Comparison of ENCODE assay signal across 22 cellular contexts in the genomic region with DNA sequence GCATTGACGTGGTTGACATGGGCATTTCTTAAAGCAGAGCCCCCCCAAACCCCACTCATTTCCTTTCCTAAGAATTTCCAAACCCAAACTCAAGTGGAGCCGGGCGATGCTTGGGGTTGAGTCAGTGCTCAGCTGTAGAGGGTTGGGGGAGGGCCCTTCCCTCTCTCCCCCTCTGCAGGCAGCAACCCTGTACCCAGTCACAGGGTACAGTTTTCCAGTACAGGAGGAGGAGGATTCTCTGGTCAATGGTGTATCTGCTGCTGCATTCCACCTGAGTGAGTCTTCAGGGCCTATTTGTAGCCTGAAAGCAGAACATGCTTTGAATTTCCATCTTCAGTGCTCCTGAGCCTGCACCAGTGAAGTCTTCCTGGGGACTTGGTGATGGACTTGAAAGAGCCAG. TPM values are rescaled to one million over a fixed set of nuclear protein-coding genes. Genes with fewer than 3 reads are reported as not detected.
A peak's percentile ranks its signal among the peaks of the same experiment; 100 is the strongest.
DNase-seq lines count a peak whose midpoint lies in the region; ATAC-seq, FAIRE-seq and TF ChIP-seq lines count a peak whose summit lies in the region.
"Had no signal": no experiment of that assay in that cellular context is flagged by ENCODE, and none has a peak within 500 bp of the region (broad histone marks: within the 10 kb centered on the region; RNA-seq: fewer than 3 reads in every experiment).

No MANE protein-coding gene starts in this region.

- TF ChIP-seq EP300 in gastroesophageal sphincter (IDR thresholded peaks at IDR 0.05), result no peak

- peaks cover 0 to 29% of the 10 kb centered on the region in 2 donors for H3K36me3 ChIP-seq in gastroesophageal sphincter
- peaks cover 0 to 16% of the 10 kb centered on the region in 2 donors for H3K36me3 ChIP-seq in psoas muscle (ENCODE audit: insufficient read depth in 1 of 2, low read depth in 1 of 2)

- DNase-seq in GM03348 (ENCODE audit: low spot score) (peak; percentile 18), RCC 7860 (ENCODE audit: low spot score) (peak; percentile 59), psoas muscle (peak; percentile 37 to 70), SIG-M5 (lab: John Stamatoyannopoulos, UW) (no peak), NCI-H1105 treated with DMSO at 0.1 percent for 48 hours (lab: John Stamatoyannopoulos, UW) (no peak)
- DNase-seq in stimulated activated CD4-positive, alpha-beta T cell treated with anti-CD3 and anti-CD28 coated beads, Interleukin-1b, Interleukin-23, amount 100 ng/mL, for 48 hours, result no peak
- DNase-seq: activated CD4-positive, alpha-beta T cell treated with anti-CD3 and anti-CD28 coated beads, Interleukin-2, amount 10 ng/mL, durations not matched to agents 7 days and 5 days; activated CD8-positive, alpha-beta memory T cell treated with anti-CD3 and anti-CD28 coated beads, Interleukin-2, amount 50 U/mL, for 48 hours; activated gamma-delta T cell treated with Interleukin-2 at 50 U/mL for 16 hours; Calu3; cortex of kidney; GDM1; NCI-H2081 treated with DMSO at 0.1 percent for 48 hours; NCI-H524 treated with DMSO at 0.1 percent for 48 hours; occipital lobe; OCI-M1; stimulated activated CD4-positive, alpha-beta T cell treated with anti-CD3 and anti-CD28 coated beads, Interleukin-4, amount 100 ng/mL, for 1 hour had no signal

- H3K27ac ChIP-seq in gastroesophageal sphincter, result peak overlapping the region in 3 of 4 donors; percentile 14 to 27 (median 23)
- H3K27ac ChIP-seq in psoas muscle, result peak overlapping the region; percentile 96
- H3K27ac ChIP-seq: suprapubic skin had no signal

- no peak for TF ChIP-seq POLR2A in gastroesophageal sphincter (IDR thresholded peaks at IDR 0.05)

- H3K9me3 ChIP-seq in gastroesophageal sphincter (no peaks in the 10 kb centered on the region), psoas muscle (no peaks in the 10 kb centered on the region)
- H3K9me3 ChIP-seq: suprapubic skin had no signal

- FAIRE-seq in RCC 7860 (lab: Jason Lieb, UNC), result no peak
- FAIRE-seq: GM12892, islet of Langerhans had no signal

- H3K4me3 ChIP-seq in gastroesophageal sphincter (no peak overlapping the region), psoas muscle (peak overlapping the region; percentile 44)
- H3K4me3 ChIP-seq: suprapubic skin had no signal

- H3K27me3 ChIP-seq in gastroesophageal sphincter, result no peaks in the 10 kb centered on the region
- H3K27me3 ChIP-seq in psoas muscle (ENCODE audit: insufficient read depth in 3 of 3, low read length in 2 of 3), result no peaks in the 10 kb centered on the region
- H3K27me3 ChIP-seq: suprapubic skin had no signal

- ATAC-seq in gastroesophageal sphincter, result no peak
- peak; percentile 79 to 88 (median 82) for ATAC-seq in psoas muscle

- 100% methylated on average over 1 of the region's 3 CpGs; no CpG with 5 or more reads in 1 of the 2 donors for WGBS in gastroesophageal sphincter (ENCODE audit: low coverage in 1 of 2), 2 donors
- 73 to 95% (median 81%) methylated on average over 3 of the region's 3 CpGs for WGBS in psoas muscle, 3 donors

- H3K4me1 ChIP-seq in gastroesophageal sphincter (peaks cover 13 to 55% (median 19%) of the 10 kb centered on the region in 3 donors), psoas muscle (peaks cover 61% of the 10 kb centered on the region)

- TF ChIP-seq CTCF in gastroesophageal sphincter (IDR thresholded peaks at IDR 0.05), result no peak
- TF ChIP-seq CTCF in psoas muscle (IDR thresholded peaks at IDR 0.05), result no peak

- intact Hi-C loops in psoas muscle (cut with DNase I), result no loop called here

RNA-seq across cellular contexts. Expression of gene ENTREP1, which starts 55.8 kb away (rescaled TPM):
- total RNA-seq in gastroesophageal sphincter, result 10 to 100 TPM; 11.3 to 29.3 (median 21.3) TPM
- 10 to 100 TPM; 19.6 to 35.7 (median 25.3) TPM for total RNA-seq in psoas muscle
- polyA plus RNA-seq in psoas muscle, result 10 to 100 TPM in 2 of 3 donors, 1 to 10 TPM in 1; 5.1 to 13.9 (median 12.4) TPM
- total RNA-seq: activated CD4-positive, alpha-beta T cell treated with anti-CD3 and anti-CD28 coated beads, Interleukin-2, amount 10 ng/mL, durations not matched to agents 7 days and 5 days; mononuclear cell had no signal

Comparison
In these comparisons a context has a peak if more than half of its experiments do, and no peak if none do; other contexts are left out.
1. DNase-seq: peak in GM03348 (single experiment), RCC 7860 (single experiment) and psoas muscle (2 of 2); none in SIG-M5 (single experiment), stimulated activated CD4-positive, alpha-beta T cell treated with anti-CD3 and anti-CD28 coated beads, Interleukin-1b, Interleukin-23, amount 100 ng/mL, for 48 hours (single experiment) and NCI-H1105 treated with DMSO at 0.1 percent for 48 hours (single experiment).